ENCODE assay signal across 15 cellular contexts in the genomic region with DNA sequence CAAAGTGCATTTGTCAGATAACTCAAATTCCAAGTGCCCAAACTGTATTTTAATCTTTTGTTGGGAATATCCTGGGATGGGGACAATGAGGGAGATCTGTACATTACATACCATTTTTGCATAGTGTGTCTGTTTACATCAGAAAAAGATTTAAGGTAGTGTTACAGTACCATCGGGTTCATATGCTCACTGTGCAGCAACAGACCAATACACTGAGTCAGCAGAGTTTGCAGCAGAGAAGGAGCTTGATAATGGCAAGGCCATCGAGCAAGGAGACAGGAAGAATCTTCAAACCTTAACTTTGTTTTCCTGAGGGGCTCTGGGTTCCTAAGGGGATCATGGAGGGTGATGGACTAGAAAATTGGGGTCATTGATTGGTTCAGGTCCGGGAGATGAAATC.
DNase-seq lines count a peak whose midpoint lies in the region; ATAC-seq, FAIRE-seq and TF ChIP-seq lines count a peak whose summit lies in the region.
"Had no signal": no experiment of that assay in that cellular context is flagged by ENCODE, and none has a peak within 500 bp of the region (broad histone marks: within the 10 kb centered on the region; RNA-seq: fewer than 3 reads in every experiment).

No MANE protein-coding gene starts in this region.

- H3K27me3 Mint-ChIP-seq in activated naive CD4-positive, alpha-beta T cell treated with anti-CD3 and anti-CD28 coated beads, Interleukin-2, amount 10 ng/mL, durations not matched to agents 7 days and 5 days: no peaks in the 10 kb centered on the region
- H3K27me3 Mint-ChIP-seq in T-cell (no peaks in the 10 kb centered on the region), T-helper 17 cell (no peaks in the 10 kb centered on the region)
- no peaks in the 10 kb centered on the region for H3K27me3 Mint-ChIP-seq in naive thymus-derived CD4-positive, alpha-beta T cell
- H3K27me3 Mint-ChIP-seq: B cell had no signal

- H3K27ac Mint-ChIP-seq in activated naive CD4-positive, alpha-beta T cell treated with anti-CD3 and anti-CD28 coated beads, Interleukin-2, amount 10 ng/mL, durations not matched to agents 7 days and 5 days: peak overlapping the region; percentile 73
- no peak overlapping the region for H3K27ac Mint-ChIP-seq in activated naive CD4-positive, alpha-beta T cell treated with anti-CD3 and anti-CD28 coated beads, Interleukin-2, amount 50 U/mL, for 72 hours
- H3K27ac Mint-ChIP-seq in T-cell: peak overlapping the region; percentile 56 to 73
- H3K27ac Mint-ChIP-seq in naive thymus-derived CD4-positive, alpha-beta T cell: peak overlapping the region; percentile 39 to 84 (median 61)
- H3K27ac Mint-ChIP-seq in T-helper 17 cell: no peak overlapping the region
- H3K27ac Mint-ChIP-seq: B cell; CD8-positive, alpha-beta T cell had no signal

- no peak overlapping the region for H3K4me3 Mint-ChIP-seq in activated naive CD4-positive, alpha-beta T cell treated with anti-CD3 and anti-CD28 coated beads, Interleukin-2, amount 10 ng/mL, durations not matched to agents 7 days and 5 days
- H3K4me3 Mint-ChIP-seq in T-cell (peak overlapping the region in 1 of 3 donors; percentile 32), T-helper 17 cell (no peak overlapping the region)
- H3K4me3 Mint-ChIP-seq in naive thymus-derived CD4-positive, alpha-beta T cell: peak overlapping the region in 4 of 10 donors; percentile 35 to 76 (median 56)
- H3K4me3 Mint-ChIP-seq: B cell; CD8-positive, alpha-beta T cell had no signal

- no peak for TF ChIP-seq EP300 in A549 (IDR thresholded peaks at IDR 0.05)

- no peak for DNase-seq in activated naive CD4-positive, alpha-beta T cell treated with anti-CD3 and anti-CD28 coated beads, Interleukin-2, amount 10 ng/mL, durations not matched to agents 7 days and 5 days
- DNase-seq in activated naive CD4-positive, alpha-beta T cell treated with anti-CD3 and anti-CD28 coated beads, Interleukin-2, amount 50 U/mL, for 72 hours (ENCODE audit: low spot score in 2 of 2): no peak
- DNase-seq in A549 (ENCODE audit: low read depth in 1 of 2, low spot score in 1 of 2) (no peak), T-cell (no peak), NCI-H2171 treated with DMSO at 0.1 percent for 48 hours (lab: John Stamatoyannopoulos, UW) (no peak), T-helper 17 cell (no peak)
- DNase-seq in naive thymus-derived CD4-positive, alpha-beta T cell: no peak
- DNase-seq: C1 segment of cervical spinal cord; CD8-positive, alpha-beta T cell; COR-L47; DMS53; GF-D8; HCEC 1CT had no signal

- H3K36me3 ChIP-seq in naive thymus-derived CD4-positive, alpha-beta T cell (ENCODE audit: control insufficient read depth in 2 of 3, insufficient read depth in 3 of 3, low read length in 3 of 3): no peaks in the 10 kb centered on the region

- peaks cover 60% of the 10 kb centered on the region for H3K36me3 Mint-ChIP-seq in activated naive CD4-positive, alpha-beta T cell treated with anti-CD3 and anti-CD28 coated beads, Interleukin-2, amount 10 ng/mL, durations not matched to agents 7 days and 5 days
- peaks cover 28 to 36% of the 10 kb centered on the region in 2 donors for H3K36me3 Mint-ChIP-seq in activated naive CD4-positive, alpha-beta T cell treated with anti-CD3 and anti-CD28 coated beads, Interleukin-2, amount 50 U/mL, for 72 hours
- H3K36me3 Mint-ChIP-seq in T-cell (peaks cover 19% of the 10 kb centered on the region), T-helper 17 cell (ENCODE audit: low read depth) (peaks cover 4% of the 10 kb centered on the region)
- peaks cover 21 to 60% (median 23%) of the 10 kb centered on the region in 5 donors for H3K36me3 Mint-ChIP-seq in naive thymus-derived CD4-positive, alpha-beta T cell

- H3K9me3 Mint-ChIP-seq in activated naive CD4-positive, alpha-beta T cell treated with anti-CD3 and anti-CD28 coated beads, Interleukin-2, amount 10 ng/mL, durations not matched to agents 7 days and 5 days: peaks cover 46% of the 10 kb centered on the region
- peaks cover 28 to 30% of the 10 kb centered on the region in 2 donors for H3K9me3 Mint-ChIP-seq in activated naive CD4-positive, alpha-beta T cell treated with anti-CD3 and anti-CD28 coated beads, Interleukin-2, amount 50 U/mL, for 72 hours
- peaks cover 19 to 29% (median 23%) of the 10 kb centered on the region in 3 donors for H3K9me3 Mint-ChIP-seq in T-cell
- peaks cover 14 to 41% (median 28%) of the 10 kb centered on the region in 11 donors for H3K9me3 Mint-ChIP-seq in naive thymus-derived CD4-positive, alpha-beta T cell

- ATAC-seq in activated naive CD4-positive, alpha-beta T cell treated with anti-CD3 and anti-CD28 coated beads, Interleukin-2, amount 50 U/mL, for 72 hours: no peak
- ATAC-seq in A549: no peak
- ATAC-seq in T-cell (replicated peaks in 1 of 4): no peak
- no peak for ATAC-seq in naive thymus-derived CD4-positive, alpha-beta T cell
- ATAC-seq in T-helper 17 cell: no peak
- ATAC-seq: CD8-positive, alpha-beta T cell had no signal

- no peak overlapping the region for H3K4me2 ChIP-seq in A549

- POLR2A ChIA-PET in A549 (lab: Yijun Ruan, JAX): no interaction called here
- POLR2A ChIA-PET in T-cell (lab: Charles Lee): interaction anchor here in 1 of 2 donors (0.7 kb wide), 1 partner anchor 9 kb away, joined by 3 read pairs; no protein-coding TSS in a partner anchor
- POLR2A ChIA-PET in naive thymus-derived CD4-positive, alpha-beta T cell (lab: Charles Lee): interaction anchor here (0.7 to 3.8 kb wide), 7 partner anchors 12 to 768 kb away, joined by 3 to 20 read pairs (median 6); no protein-coding TSS in a partner anchor

- intact Hi-C loops in naive thymus-derived CD4-positive, alpha-beta T cell (cut with micrococcal nuclease): loop anchor here in 1 of 2 donors (1.0 to 5.0 kb wide), 2 partner anchors 9 to 132 kb away; no protein-coding TSS in a partner anchor

- no peaks in the 10 kb centered on the region for H3K27me3 ChIP-seq in naive thymus-derived CD4-positive, alpha-beta T cell (ENCODE audit: control insufficient read depth in 2 of 2, insufficient read depth in 2 of 2, low read length in 2 of 2)

- TF ChIP-seq RAD21 in A549 (conservative IDR thresholded peaks at IDR 0.05 in 1 of 2, IDR thresholded peaks at IDR 0.05 in 1 of 2): no peak

- no peak overlapping the region for H3K4me3 ChIP-seq in A549
- H3K4me3 ChIP-seq in naive thymus-derived CD4-positive, alpha-beta T cell (ENCODE audit: low read length): no peak overlapping the region

- peaks cover 79% of the 10 kb centered on the region for H3K4me1 Mint-ChIP-seq in activated naive CD4-positive, alpha-beta T cell treated with anti-CD3 and anti-CD28 coated beads, Interleukin-2, amount 10 ng/mL, durations not matched to agents 7 days and 5 days
- H3K4me1 Mint-ChIP-seq in T-cell: peaks cover 50 to 53% (median 51%) of the 10 kb centered on the region in 3 donors
- H3K4me1 Mint-ChIP-seq in naive thymus-derived CD4-positive, alpha-beta T cell: peaks cover 37 to 83% (median 63%) of the 10 kb centered on the region in 7 donors
- peaks cover 14% of the 10 kb centered on the region for H3K4me1 Mint-ChIP-seq in T-helper 17 cell
- H3K4me1 Mint-ChIP-seq: B cell had no signal

- no peak for TF ChIP-seq POLR2A in A549 (IDR thresholded peaks at IDR 0.05; ENCODE audit: low read length)

- CTCF ChIA-PET in activated naive CD4-positive, alpha-beta T cell treated with anti-CD3 and anti-CD28 coated beads, Interleukin-2, amount 10 ng/mL, durations not matched to agents 7 days and 5 days (lab: Charles Lee): no interaction called here
- CTCF ChIA-PET in A549 (lab: Yijun Ruan, JAX) (no interaction called here), T-cell (lab: Charles Lee) (no interaction called here)
- CTCF ChIA-PET in naive thymus-derived CD4-positive, alpha-beta T cell (lab: Charles Lee): interaction anchor here (0.6 to 1.1 kb wide), 3 partner anchors 13 to 33 kb away, joined by 3 read pairs; no protein-coding TSS in a partner anchor

- H3K4me1 ChIP-seq in A549: peaks cover 16% of the 10 kb centered on the region; the same call in 2 of the 3 replicates
- H3K4me1 ChIP-seq in naive thymus-derived CD4-positive, alpha-beta T cell (ENCODE audit: control insufficient read depth in 2 of 2, insufficient read depth in 2 of 2, low read length in 2 of 2): peaks cover 6 to 42% of the 10 kb centered on the region in 2 donors

- H3K9me3 ChIP-seq in A549: peaks cover 7% of the 10 kb centered on the region; the same call in 2 of the 3 replicates
- H3K9me3 ChIP-seq in naive thymus-derived CD4-positive, alpha-beta T cell (ENCODE audit: control insufficient read depth in 2 of 3, low read length in 3 of 3): peaks cover 0 to 15% (median 7%) of the 10 kb centered on the region in 3 experiments
- no peaks in the 10 kb centered on the region for H3K9me3 ChIP-seq in T-helper 17 cell (ENCODE audit: control insufficient read depth, low read length, poor library complexity, severe bottlenecking)

- no peak overlapping the region for H3K27ac ChIP-seq in A549
- H3K27ac ChIP-seq in naive thymus-derived CD4-positive, alpha-beta T cell (ENCODE audit: low read depth, low read length): no peak overlapping the region
- H3K27ac ChIP-seq: HL-60 had no signal

- TF ChIP-seq CTCF in A549 (IDR thresholded peaks at IDR 0.05): no peak

- 23% methylated on average over 3 of the region's 3 CpGs for WGBS in A549 (ENCODE audit: missing lambda C conversion rate)

- FAIRE-seq in A549 (lab: Jason Lieb, UNC): no peak

TF ChIP-seq in A549, 52 proteins besides CTCF, POLR2A, EP300 and RAD21:
- TF ChIP-seq MAZ (IDR thresholded peaks at IDR 0.05; ENCODE audit: borderline replicate concordance, low read depth, low read length) (no peak), MAFK (IDR thresholded peaks at IDR 0.05; ENCODE audit: partially characterized antibody) (peak; percentile 10), CHD4 (IDR thresholded peaks at IDR 0.05; ENCODE audit: borderline replicate concordance) (no peak)

Comparison
In these comparisons a context has a peak if more than half of its experiments do, and no peak if none do; other contexts are left out.
1. H3K27ac Mint-ChIP-seq: peak in activated naive CD4-positive, alpha-beta T cell treated with anti-CD3 and anti-CD28 coated beads, Interleukin-2, amount 10 ng/mL, durations not matched to agents 7 days and 5 days (single experiment), T-cell (2 of 2) and naive thymus-derived CD4-positive, alpha-beta T cell (9 of 9); none in activated naive CD4-positive, alpha-beta T cell treated with anti-CD3 and anti-CD28 coated beads, Interleukin-2, amount 50 U/mL, for 72 hours (0 of 2) and T-helper 17 cell (single experiment).